Comparison of ENCODE assay signal across 8 cellular contexts in the genomic region with DNA sequence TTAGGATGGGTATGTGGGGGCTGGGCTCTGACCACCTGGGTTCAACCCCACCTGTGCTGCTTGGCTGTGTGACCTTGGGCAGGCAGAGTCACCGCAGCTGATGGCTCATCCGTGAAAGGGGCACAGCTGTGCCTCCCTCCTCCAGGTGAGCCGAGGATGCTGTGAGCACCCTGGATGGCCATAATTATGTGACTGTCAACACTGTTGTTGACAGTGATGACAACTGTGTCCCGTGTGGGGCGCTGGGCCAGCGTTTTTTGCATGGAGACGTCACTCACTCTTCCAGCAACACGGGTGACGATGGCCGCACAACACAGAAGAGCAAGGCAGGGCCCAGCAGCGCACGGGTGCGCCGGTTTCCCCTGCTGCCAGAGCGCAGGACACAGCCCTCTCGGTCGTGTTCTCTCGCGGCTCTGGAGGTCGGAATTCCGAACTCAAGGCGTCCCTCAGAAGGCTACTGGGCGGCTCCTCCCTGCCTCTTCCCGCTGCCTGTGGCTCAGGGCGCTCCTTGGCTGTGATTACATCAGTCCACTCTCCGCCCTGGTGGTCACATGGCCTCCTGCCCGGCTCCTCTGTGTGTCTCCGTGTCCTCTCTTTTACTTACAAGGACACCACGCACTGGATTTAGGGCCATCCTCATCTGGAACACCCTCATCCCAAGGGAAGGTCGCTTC. TPM values are rescaled to one million over a fixed set of nuclear protein-coding genes. Genes with fewer than 3 reads are reported as not detected.
DNase-seq lines count a peak whose midpoint lies in the region; ATAC-seq and TF ChIP-seq lines count a peak whose summit lies in the region.

No MANE protein-coding gene starts in this region.

- peaks cover 44% of the 10 kb centered on the region for H3K79me2 ChIP-seq in DOHH2 (ENCODE audit: control insufficient read depth, low read length)

- TF ChIP-seq CTCF in DOHH2 (IDR thresholded peaks at IDR 0.05; ENCODE audit: low read depth, low read length, poor library complexity, severe bottlenecking) = peak; percentile 17

- peak; percentile 65 to 70 for DNase-seq in SJCRH30
- DNase-seq in AG20443 (ENCODE audit: low spot score) = no peak

- H3K36me3 ChIP-seq in DOHH2 (ENCODE audit: control insufficient read depth, low read length) (peaks cover 29% of the 10 kb centered on the region), SJCRH30 (no peaks in the 10 kb centered on the region), muscle layer of duodenum (ENCODE audit: control insufficient read depth in 1 of 2, insufficient read depth in 2 of 2, low read length in 2 of 2) (no peaks in the 10 kb centered on the region)

- peaks cover 15% of the 10 kb centered on the region for H3F3A ChIP-seq in DOHH2 (ENCODE audit: control insufficient read depth, insufficient read depth)

- H3K27me3 ChIP-seq in DOHH2 (ENCODE audit: control insufficient read depth, low read length) (no peaks in the 10 kb centered on the region), SJCRH30 (no peaks in the 10 kb centered on the region), muscle layer of duodenum (ENCODE audit: low read depth, low read length) (no peaks in the 10 kb centered on the region)

- H3K4me3 ChIP-seq in DOHH2 (ENCODE audit: low read length) (peak overlapping the region; percentile 81), SJCRH30 (peak overlapping the region; percentile 59), muscle layer of duodenum (ENCODE audit: low read depth in 1 of 2, low read length in 2 of 2) (peak overlapping the region; percentile 52 to 59)

- H3K27ac ChIP-seq in DOHH2 (ENCODE audit: low read depth, low read length) (peak overlapping the region; percentile 94), SJCRH30 (no peak overlapping the region; the same call in 1 of the 2 replicates), cingulate gyrus (ENCODE audit: low read depth, low read length) (peak overlapping the region; percentile 77), muscle layer of duodenum (ENCODE audit: low read length) (peak overlapping the region; percentile 62)

- H3K4me1 ChIP-seq in DOHH2 (ENCODE audit: control insufficient read depth, low read length) = peaks cover 95% of the 10 kb centered on the region
- peaks cover 17% of the 10 kb centered on the region for H3K4me1 ChIP-seq in SJCRH30
- H3K4me1 ChIP-seq in muscle layer of duodenum (ENCODE audit: control insufficient read depth in 1 of 2, insufficient read depth in 2 of 2, low read length in 2 of 2) = peaks cover 11 to 28% of the 10 kb centered on the region in 2 donors

- H3K4me2 ChIP-seq in DOHH2 (ENCODE audit: low read length) = peak overlapping the region; percentile 88

- ATAC-seq in HG03342 (IDR thresholded peaks at IDR 0.05; ENCODE audit: unreplicated experiment) (no peak), GM21367 (IDR thresholded peaks at IDR 0.05; ENCODE audit: unreplicated experiment) (no peak), HG03108 (IDR thresholded peaks at IDR 0.05; ENCODE audit: unreplicated experiment) (no peak)

- H4K20me1 ChIP-seq in DOHH2 (ENCODE audit: control insufficient read depth, insufficient read depth, low read depth, low read length) = no peaks in the 10 kb centered on the region

- H3K9me3 ChIP-seq in DOHH2 (ENCODE audit: control insufficient read depth, insufficient read depth, low read length) (no peaks in the 10 kb centered on the region), SJCRH30 (replicated peaks) (no peaks in the 10 kb centered on the region), muscle layer of duodenum (ENCODE audit: control insufficient read depth in 1 of 2, low read length in 2 of 2) (no peaks in the 10 kb centered on the region)

- no peaks in the 10 kb centered on the region for H3K9me2 ChIP-seq in DOHH2 (replicated peaks; ENCODE audit: control insufficient read depth, low read length)

RNA-seq across cellular contexts. Expression of gene SH3TC1, which starts 1.3 kb away (rescaled TPM):
- 21.5 and 28.9 TPM in 2 replicates for total RNA-seq in SJCRH30 (2014; rRNA removed; shearing (Covaris generic))

RNA-seq across cellular contexts. Expression of gene ABLIM2, which starts 41.8 kb away (rescaled TPM):
- 0.12 and 0.20 TPM in 2 replicates for total RNA-seq in SJCRH30 (2014; rRNA removed; shearing (Covaris generic))
